Comparison of ENCODE assay signal across 17 cellular contexts in the genomic region with DNA sequence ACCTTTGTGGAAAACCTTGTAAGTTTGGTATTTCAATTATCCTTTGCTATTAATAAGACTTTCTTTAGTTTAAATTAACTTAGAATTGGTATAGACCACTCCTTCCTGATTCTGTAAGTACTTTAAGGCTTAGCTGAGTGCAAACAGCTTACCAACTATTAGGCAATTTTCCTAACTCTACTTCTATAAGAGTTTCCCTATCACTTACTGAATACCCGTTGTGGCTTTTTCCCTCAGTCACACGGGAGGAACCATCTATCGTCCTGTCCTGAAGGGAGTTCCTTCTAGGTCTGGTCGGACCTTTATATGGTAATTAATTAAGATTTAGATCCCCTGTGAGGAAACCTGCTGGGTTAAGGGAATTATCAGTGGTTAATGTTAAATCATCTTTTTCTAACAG.
"Had no signal": no experiment of that assay in that cellular context is flagged by ENCODE, and none has a peak within 500 bp of the region (broad histone marks: within the 10 kb centered on the region; RNA-seq: fewer than 3 reads in every experiment).

No MANE protein-coding gene starts in this region.

- H3K9me3 ChIP-seq: colonic mucosa, pancreas, testis had no signal

- H3K27ac Mint-ChIP-seq: activated naive CD8-positive, alpha-beta T cell; stimulated activated naive CD8-positive, alpha-beta T cell treated with anti-CD3 and anti-CD28 coated beads, Interleukin-15, Interleukin-2, amounts not matched to agents 100 ng/mL and 50 ng/mL, for 24 hours had no signal

- H3K27ac ChIP-seq: colonic mucosa, heart right ventricle, pancreas, testis had no signal

- H3K9me3 Mint-ChIP-seq: activated T-cell treated with anti-CD3 and anti-CD28 coated beads, Interleukin-2, amount 50 U/mL, for 4 hours; neural crest cell; stimulated activated naive CD8-positive, alpha-beta T cell treated with anti-CD3 and anti-CD28 coated beads, Interleukin-15, Interleukin-2, amounts not matched to agents 100 ng/mL and 50 ng/mL, for 24 hours had no signal

- H3K27me3 Mint-ChIP-seq: activated naive CD8-positive, alpha-beta T cell; stimulated activated naive CD8-positive, alpha-beta T cell treated with anti-CD3 and anti-CD28 coated beads, Interleukin-15, Interleukin-2, amounts not matched to agents 100 ng/mL and 50 ng/mL, for 24 hours had no signal

- H3K4me3 Mint-ChIP-seq: activated naive CD8-positive, alpha-beta T cell; activated T-cell treated with anti-CD3 and anti-CD28 coated beads, Interleukin-2, amount 50 U/mL, for 4 hours; neural crest cell; stimulated activated naive CD8-positive, alpha-beta T cell treated with anti-CD3 and anti-CD28 coated beads, Interleukin-15, Interleukin-2, amounts not matched to agents 100 ng/mL and 50 ng/mL, for 24 hours had no signal

- H3K4me1 Mint-ChIP-seq: neural crest cell had no signal

- H3K36me3 ChIP-seq: colonic mucosa, pancreas had no signal

- DNase-seq: activated CD4-positive, alpha-beta T cell treated with anti-CD3 and anti-CD28 coated beads, Interleukin-2, amount 50 U/mL, for 4 hours; activated effector memory CD4-positive, alpha-beta T cell treated with anti-CD3 and anti-CD28 coated beads, Interleukin-2, amount 50 U/mL, for 16 hours; activated T-cell treated with anti-CD3 and anti-CD28 coated beads, Interleukin-2, amount 50 U/mL, for 4 hours; anterior cingulate cortex; colonic mucosa; effector CD4-positive, alpha-beta T cell; heart right ventricle; kidney; mesendoderm; pancreas; stimulated activated CD4-positive, alpha-beta T cell treated with anti-CD3 and anti-CD28 coated beads, Interleukin-4, amount 100 ng/mL, for 1 hour; stimulated activated CD8-positive, alpha-beta memory T cell treated with anti-CD3 and anti-CD28 coated beads, Interleukin-4, amount 100 ng/mL, for 48 hours; T-helper 2 cell; testis had no signal

- H3K4me3 ChIP-seq: colonic mucosa, heart right ventricle, pancreas, testis had no signal
